13 cellular contexts compared by ENCODE assay signal in the genomic region with DNA sequence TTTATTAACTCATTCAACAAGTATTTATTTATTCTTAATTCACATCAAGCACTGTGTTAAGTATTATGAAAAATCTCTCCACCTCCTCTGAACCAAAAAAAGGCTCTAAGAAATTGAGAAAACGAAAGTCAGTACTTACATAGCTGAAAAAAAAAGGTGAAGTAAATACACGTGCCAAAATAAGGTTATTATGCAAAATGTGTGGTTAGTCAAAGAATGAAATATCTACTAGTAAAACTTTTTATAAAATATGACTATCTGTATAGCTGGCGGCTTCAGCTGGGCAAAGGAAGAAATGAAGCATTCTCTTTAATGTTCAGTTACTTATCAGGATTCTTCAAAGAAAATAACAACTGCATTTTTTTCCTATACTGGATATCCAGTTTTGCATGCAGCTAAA. TPM values are rescaled to one million over a fixed set of nuclear protein-coding genes. Genes with fewer than 3 reads are reported as not detected.
A peak's percentile ranks its signal among the peaks of the same experiment; 100 is the strongest.
DNase-seq lines count a peak whose midpoint lies in the region; ATAC-seq lines count a peak whose summit lies in the region.
"Had no signal": no experiment of that assay in that cellular context is flagged by ENCODE, and none has a peak within 500 bp of the region (broad histone marks: within the 10 kb centered on the region; RNA-seq: fewer than 3 reads in every experiment).

No MANE protein-coding gene starts in this region.

- DNase-seq in memory B cell (ENCODE audit: low spot score in 2 of 2) (no peak), iPS-NIHi7 (ENCODE audit: extremely low spot score) (no peak), NCI-H2227 (lab: John Stamatoyannopoulos, UW; ENCODE audit: unreplicated experiment) (no peak)
- no peak for DNase-seq in naive thymus-derived CD8-positive, alpha-beta T cell
- DNase-seq: activated CD8-positive, alpha-beta memory T cell treated with anti-CD3 and anti-CD28 coated beads, Interleukin-2, amount 10 ng/mL, durations not matched to agents 7 days and 5 days; activated naive CD8-positive, alpha-beta T cell treated with anti-CD3 and anti-CD28 coated beads, Interleukin-2, amount 10 ng/mL, durations not matched to agents 7 days and 5 days; CD8-positive, alpha-beta memory T cell; H7; stimulated activated CD4-positive, alpha-beta T cell treated with anti-CD3 and anti-CD28 coated beads, Interleukin-4, amount 100 ng/mL, for 4 hours had no signal

- H3K27me3 Mint-ChIP-seq in memory B cell = no peaks in the 10 kb centered on the region
- no peaks in the 10 kb centered on the region for H3K27me3 Mint-ChIP-seq in naive thymus-derived CD8-positive, alpha-beta T cell
- H3K27me3 Mint-ChIP-seq: activated CD8-positive, alpha-beta memory T cell treated with anti-CD3 and anti-CD28 coated beads, Interleukin-2, amount 10 ng/mL, durations not matched to agents 7 days and 5 days; activated naive CD8-positive, alpha-beta T cell treated with anti-CD3 and anti-CD28 coated beads, Interleukin-2, amount 10 ng/mL, durations not matched to agents 7 days and 5 days; CD8-positive, alpha-beta memory T cell had no signal

- ATAC-seq in GM19324 (IDR thresholded peaks at IDR 0.05; ENCODE audit: low FRiP score, unreplicated experiment) = peak; percentile 76
- peak; percentile 51 for ATAC-seq in HG02571 (IDR thresholded peaks at IDR 0.05; ENCODE audit: unreplicated experiment)
- ATAC-seq in HG03159 (IDR thresholded peaks at IDR 0.05; ENCODE audit: unreplicated experiment) = peak; percentile 69
- peak; percentile 64 for ATAC-seq in memory B cell (ENCODE audit: low read depth)
- ATAC-seq in naive thymus-derived CD8-positive, alpha-beta T cell = no peak
- ATAC-seq: activated CD8-positive, alpha-beta memory T cell treated with anti-CD3 and anti-CD28 coated beads, Interleukin-2, amount 10 ng/mL, durations not matched to agents 7 days and 5 days; K562 had no signal

- POLR2A ChIA-PET in naive thymus-derived CD8-positive, alpha-beta T cell (lab: Charles Lee) = no interaction called here

- peaks cover 8% of the 10 kb centered on the region for H3K4me1 Mint-ChIP-seq in memory B cell
- H3K4me1 Mint-ChIP-seq in naive thymus-derived CD8-positive, alpha-beta T cell = peaks cover 0 to 19% (median 9%) of the 10 kb centered on the region in 4 donors
- H3K4me1 Mint-ChIP-seq: activated naive CD8-positive, alpha-beta T cell treated with anti-CD3 and anti-CD28 coated beads, Interleukin-2, amount 10 ng/mL, durations not matched to agents 7 days and 5 days had no signal

- peaks cover 27% of the 10 kb centered on the region for H3K36me3 Mint-ChIP-seq in memory B cell
- peaks cover 7 to 73% (median 34%) of the 10 kb centered on the region in 3 donors for H3K36me3 Mint-ChIP-seq in naive thymus-derived CD8-positive, alpha-beta T cell

- no peak overlapping the region for H3K27ac Mint-ChIP-seq in memory B cell
- no peak overlapping the region for H3K27ac Mint-ChIP-seq in naive thymus-derived CD8-positive, alpha-beta T cell
- H3K27ac Mint-ChIP-seq: activated CD8-positive, alpha-beta memory T cell treated with anti-CD3 and anti-CD28 coated beads, Interleukin-2, amount 10 ng/mL, durations not matched to agents 7 days and 5 days; activated naive CD8-positive, alpha-beta T cell treated with anti-CD3 and anti-CD28 coated beads, Interleukin-2, amount 10 ng/mL, durations not matched to agents 7 days and 5 days had no signal

- no peaks in the 10 kb centered on the region for H3K9me3 Mint-ChIP-seq in memory B cell
- H3K9me3 Mint-ChIP-seq in naive thymus-derived CD8-positive, alpha-beta T cell = no peaks in the 10 kb centered on the region
- H3K9me3 Mint-ChIP-seq: CD8-positive, alpha-beta memory T cell had no signal

- no peak overlapping the region for H3K4me3 Mint-ChIP-seq in memory B cell
- H3K4me3 Mint-ChIP-seq in naive thymus-derived CD8-positive, alpha-beta T cell = no peak overlapping the region
- H3K4me3 Mint-ChIP-seq: activated CD8-positive, alpha-beta memory T cell treated with anti-CD3 and anti-CD28 coated beads, Interleukin-2, amount 10 ng/mL, durations not matched to agents 7 days and 5 days; activated naive CD8-positive, alpha-beta T cell treated with anti-CD3 and anti-CD28 coated beads, Interleukin-2, amount 10 ng/mL, durations not matched to agents 7 days and 5 days; CD8-positive, alpha-beta memory T cell had no signal

RNA-seq across cellular contexts. Expression of gene ZBTB41, which starts 19.1 kb away (rescaled TPM):
- total RNA-seq in naive thymus-derived CD8-positive, alpha-beta T cell = 10 to 100 TPM; 10.6 to 12.4 TPM
- 1 to 10 TPM; 2.5 to 3.8 (median 2.9) TPM for polyA plus RNA-seq in naive thymus-derived CD8-positive, alpha-beta T cell

RNA-seq across cellular contexts. Expression of gene ASPM, which starts 35.5 kb away (rescaled TPM):
- under 1 TPM; 0.16 to 0.21 TPM for total RNA-seq in naive thymus-derived CD8-positive, alpha-beta T cell
- polyA plus RNA-seq in naive thymus-derived CD8-positive, alpha-beta T cell = not detected

Comparison
In these comparisons a context has a peak if more than half of its experiments do, and no peak if none do; other contexts are left out.
1. ATAC-seq: peak in GM19324 (single experiment), HG02571 (single experiment), HG03159 (single experiment) and memory B cell (single experiment); none in naive thymus-derived CD8-positive, alpha-beta T cell (0 of 2).